Comparison of ENCODE assay signal across 19 cellular contexts in the genomic region with DNA sequence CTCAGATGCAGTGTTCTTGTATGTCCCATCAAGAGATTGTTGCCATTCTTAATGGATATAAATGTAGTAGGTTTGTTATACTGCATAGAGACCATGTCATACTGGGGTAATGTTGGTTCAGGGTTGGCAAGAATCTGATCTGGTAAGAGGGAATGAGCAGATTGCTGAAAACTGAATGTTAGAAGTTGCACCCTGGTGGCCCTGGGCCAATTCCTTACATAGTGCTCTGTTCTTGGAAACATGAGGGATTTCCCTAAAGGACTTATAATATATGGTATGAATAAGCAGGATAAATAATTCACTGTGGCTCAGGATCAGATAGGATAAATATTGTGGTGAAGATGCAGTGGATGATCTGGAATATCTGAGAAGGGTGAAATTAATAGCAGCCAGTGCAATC.
"Had no signal": no experiment of that assay in that cellular context is flagged by ENCODE, and none has a peak within 500 bp of the region (broad histone marks: within the 10 kb centered on the region; RNA-seq: fewer than 3 reads in every experiment).

No MANE protein-coding gene starts in this region.

- H3K27ac ChIP-seq: foreskin keratinocyte, neural progenitor cell, pancreas had no signal

- H3K36me3 ChIP-seq: neural progenitor cell, pancreas, tibial nerve had no signal

- ATAC-seq: foreskin keratinocyte; natural killer cell treated with Interleukin-12 subunit alpha and Interleukin-12 subunit beta and Interleukin-15 and Interleukin-18, amount 100 ng/mL, for 72 hours; stimulated activated naive B cell treated with anti-CD40 and anti-IgM and Interleukin-4, amounts not matched to agents 10 μg/mL and 1 μg/mL and 100 μg/mL, for 72 hours; stimulated activated naive CD8-positive, alpha-beta T cell treated with anti-CD3 and anti-CD28 coated beads, Interleukin-15, amount 100 ng/mL, for 72 hours had no signal

- H3K27me3 ChIP-seq: esophagus squamous epithelium, foreskin keratinocyte, neural progenitor cell, pancreas, testis, tibial nerve had no signal

- H3K4me3 ChIP-seq: esophagus squamous epithelium, lung, neural progenitor cell, pancreas, testis, tibial nerve had no signal

- H3K4me1 ChIP-seq: foreskin keratinocyte had no signal

- H3K9me3 ChIP-seq: esophagus squamous epithelium, pancreas, testis, tibial nerve had no signal

- DNase-seq: cerebellar nuclear complex; esophagus squamous epithelium; foreskin keratinocyte; head of caudate nucleus; hypothalamus; kidney glomerular epithelial cell; mesenchymal stem cell; midbrain; occipital lobe; pancreas; stimulated activated CD4-positive, alpha-beta T cell treated with anti-CD3 and anti-CD28 coated beads, Interleukin-2, amount 100 ng/mL, for 24 hours; stimulated activated CD4-positive, alpha-beta T cell treated with anti-CD3 and anti-CD28 coated beads, Interleukin-4, amount 100 ng/mL, for 4 hours; stimulated activated naive B cell treated with anti-CD40 and anti-IgM and Interleukin-4, amounts not matched to agents 10 μg/mL and 1 μg/mL and 100 μg/mL, for 72 hours; stimulated activated naive CD8-positive, alpha-beta T cell treated with anti-CD3 and anti-CD28 coated beads, Interleukin-15, amount 100 ng/mL, for 72 hours; testis had no signal
